8 cellular contexts compared by ENCODE assay signal in the genomic region with DNA sequence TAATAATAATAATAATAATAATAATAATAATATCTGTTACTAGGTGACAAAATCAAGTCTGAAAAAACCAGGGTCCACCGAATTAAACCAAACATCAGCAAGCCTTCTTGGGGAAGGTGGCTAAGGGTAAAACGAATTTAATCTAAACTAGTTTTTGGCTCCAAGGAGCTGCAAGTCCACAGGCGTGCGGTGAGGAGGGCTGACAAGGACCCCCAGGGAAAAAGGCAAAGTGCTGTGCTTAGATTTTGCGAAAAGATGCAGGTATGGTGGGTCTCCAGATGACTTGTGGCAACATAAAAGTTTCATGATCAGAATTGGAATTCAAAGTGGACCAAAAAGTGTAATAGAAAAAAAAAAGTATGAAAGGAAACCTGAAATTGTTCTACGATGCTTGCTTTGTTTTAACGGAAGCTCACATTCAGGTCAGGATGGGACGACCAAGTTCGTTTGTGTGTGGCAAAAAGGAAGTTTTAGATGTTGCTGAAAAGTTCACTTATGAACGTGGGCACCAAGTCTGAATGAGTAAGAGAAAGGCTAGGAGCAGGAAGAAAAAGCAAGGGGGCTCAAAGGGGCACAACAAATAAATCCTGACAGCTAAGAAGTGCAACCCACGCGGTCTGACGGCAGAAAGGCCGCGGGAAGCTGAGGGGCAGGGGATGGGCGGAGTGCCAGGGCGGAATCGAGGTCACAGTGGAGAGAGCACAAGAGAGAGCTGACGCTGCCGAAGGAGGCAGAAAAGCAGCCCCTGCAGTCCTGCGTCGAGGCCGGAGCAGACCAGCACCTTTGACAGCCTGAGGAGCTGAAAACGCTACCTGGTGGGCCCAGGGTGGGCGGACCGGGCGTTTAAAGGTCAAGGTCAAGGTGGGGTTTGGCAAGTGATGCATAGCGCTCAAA. TPM values are rescaled to one million over a fixed set of nuclear protein-coding genes. Genes with fewer than 3 reads are reported as not detected.
A peak's percentile ranks its signal among the peaks of the same experiment; 100 is the strongest.
DNase-seq lines count a peak whose midpoint lies in the region; TF ChIP-seq lines count a peak whose summit lies in the region.

No MANE protein-coding gene starts in this region.

- H3K27ac ChIP-seq in HUES6 (ENCODE audit: low read depth, low read length), result 0 out of 2 replicates have a peak overlapping the region, but pooled peaks have one; percentile 4
- peak overlapping the region; percentile 98 for H3K27ac ChIP-seq in left ventricle myocardium inferior (replicated peaks)
- H3K27ac ChIP-seq in uterus, result peak overlapping the region; percentile 93 to 97

- intact Hi-C loops in left ventricle myocardium inferior (cut with micrococcal nuclease), result no loop called here
- intact Hi-C loops in uterus (cut with DNase I; ENCODE audit: low total_unique reads), result no loop called here

- no peaks in the 10 kb centered on the region for H3K27me3 ChIP-seq in HUES6 (ENCODE audit: control insufficient read depth, insufficient read depth, low read length)
- H3K27me3 ChIP-seq in adipocyte (replicated peaks; ENCODE audit: control insufficient read depth, insufficient read depth, low read length), result no peaks in the 10 kb centered on the region
- no peaks in the 10 kb centered on the region for H3K27me3 ChIP-seq in left ventricle myocardium inferior (ENCODE audit: low read depth)
- H3K27me3 ChIP-seq in uterus, result no peaks in the 10 kb centered on the region

- DNase-seq in T follicular helper cell (ENCODE audit: low read depth), result peak; percentile 42
- peak; percentile 81 for DNase-seq in adipocyte (ENCODE audit: low read depth)
- DNase-seq in left ventricle myocardium inferior, result peak; percentile 86
- DNase-seq in pulmonary artery endothelial cell (ENCODE audit: low read depth, low spot score), result peak; percentile 43
- DNase-seq in uterus, result peak; percentile 65 to 67
- DNase-seq in cortex of kidney (lab: John Stamatoyannopoulos, UW), result no peak

- peak in 1 of 2 donors; percentile 41 for TF ChIP-seq POLR2A in uterus (IDR thresholded peaks at IDR 0.05)

- no peak for TF ChIP-seq CTCF in left ventricle myocardium inferior (IDR thresholded peaks at IDR 0.05; ENCODE audit: borderline replicate concordance)
- TF ChIP-seq CTCF in uterus (IDR thresholded peaks at IDR 0.05), result no peak

- H3K36me3 ChIP-seq in HUES6 (ENCODE audit: control insufficient read depth, insufficient read depth, low read length) (peaks cover 20% of the 10 kb centered on the region), adipocyte (ENCODE audit: control insufficient read depth, insufficient read depth, low read length, severe bottlenecking) (peaks cover 7% of the 10 kb centered on the region), left ventricle myocardium inferior (peaks cover 21% of the 10 kb centered on the region), uterus (no peaks in the 10 kb centered on the region)

- H3K4me3 ChIP-seq in GM08714 (ENCODE audit: low read length), result peak overlapping the region; percentile 82
- peak overlapping the region; percentile 99 for H3K4me3 ChIP-seq in HUES6 (ENCODE audit: low read depth, low read length)
- H3K4me3 ChIP-seq in adipocyte (ENCODE audit: low read length), result peak overlapping the region; percentile 98
- peak overlapping the region; percentile 95 for H3K4me3 ChIP-seq in left ventricle myocardium inferior
- peak overlapping the region; percentile 81 to 88 for H3K4me3 ChIP-seq in uterus

- H3K9ac ChIP-seq in HUES6 (ENCODE audit: low read length) (peak overlapping the region; percentile 99), adipocyte (ENCODE audit: low read length) (peak overlapping the region; percentile 100)

- no peaks in the 10 kb centered on the region for H3K9me3 ChIP-seq in HUES6 (ENCODE audit: control insufficient read depth, insufficient read depth, low read depth, low read length)
- no peaks in the 10 kb centered on the region for H3K9me3 ChIP-seq in adipocyte (ENCODE audit: control insufficient read depth, low read length)
- no peaks in the 10 kb centered on the region for H3K9me3 ChIP-seq in left ventricle myocardium inferior (replicated peaks)
- no peaks in the 10 kb centered on the region for H3K9me3 ChIP-seq in uterus

- H3K4me1 ChIP-seq in HUES6 (ENCODE audit: control insufficient read depth, insufficient read depth, low read length) (peaks cover 18% of the 10 kb centered on the region), adipocyte (ENCODE audit: control insufficient read depth, insufficient read depth, low read length) (peaks cover 59% of the 10 kb centered on the region), left ventricle myocardium inferior (peaks cover 86% of the 10 kb centered on the region), uterus (peaks cover 4 to 5% of the 10 kb centered on the region in 2 donors)

RNA-seq across cellular contexts. Expression of a gene that starts 1.1 kb away (rescaled TPM):
- total RNA-seq in left ventricle myocardium inferior, result 61.6 TPM
- 98.5 and 108 TPM in 2 replicates for total RNA-seq in pulmonary artery endothelial cell
- 100 to 1,000 TPM in 1 of 4 donors, 10 to 100 TPM in 3; 24.6 to 128 (median 70.3) TPM for total RNA-seq in uterus

RNA-seq across cellular contexts. Expression of a gene that starts 10.3 kb away (rescaled TPM):
- total RNA-seq in left ventricle myocardium inferior (4.0 TPM), pulmonary artery endothelial cell (14.3 and 20.6 TPM in 2 replicates), uterus (10 to 100 TPM in 3 of 4 donors, 1 to 10 TPM in 1; 3.8 to 15.1 (median 10.8) TPM)

RNA-seq across cellular contexts. Expression of a gene that starts 31.8 kb away (rescaled TPM):
- total RNA-seq in left ventricle myocardium inferior (9.2 TPM), pulmonary artery endothelial cell (15.5 and 15.9 TPM in 2 replicates), uterus (10 to 100 TPM; 23.9 to 32.3 (median 31.5) TPM)

RNA-seq across cellular contexts. Expression of a gene that starts 38.4 kb away (rescaled TPM):
- total RNA-seq in left ventricle myocardium inferior, result 115 TPM
- total RNA-seq in pulmonary artery endothelial cell, result 117 and 154 TPM in 2 replicates
- 100 to 1,000 TPM in 1 of 4 donors, 10 to 100 TPM in 3; 45.9 to 105 (median 50.2) TPM for total RNA-seq in uterus

RNA-seq across cellular contexts. Expression of a gene that starts 38.8 kb away (rescaled TPM):
- total RNA-seq in left ventricle myocardium inferior (2.2 TPM), pulmonary artery endothelial cell (1.3 and 2.5 TPM in 2 replicates), uterus (10 to 100 TPM in 2 of 4 donors, 1 to 10 TPM in 2; 5.1 to 46.2 (median 11.0) TPM)

Comparison
In these comparisons a context has a peak if more than half of its experiments do, and no peak if none do; other contexts are left out.
1. H3K27ac ChIP-seq: peak in every context shown above with its lines; median percentile 98 in left ventricle myocardium inferior; 95 in uterus; 4 in HUES6.